Comparison of ENCODE assay signal across 21 cellular contexts in the genomic region with DNA sequence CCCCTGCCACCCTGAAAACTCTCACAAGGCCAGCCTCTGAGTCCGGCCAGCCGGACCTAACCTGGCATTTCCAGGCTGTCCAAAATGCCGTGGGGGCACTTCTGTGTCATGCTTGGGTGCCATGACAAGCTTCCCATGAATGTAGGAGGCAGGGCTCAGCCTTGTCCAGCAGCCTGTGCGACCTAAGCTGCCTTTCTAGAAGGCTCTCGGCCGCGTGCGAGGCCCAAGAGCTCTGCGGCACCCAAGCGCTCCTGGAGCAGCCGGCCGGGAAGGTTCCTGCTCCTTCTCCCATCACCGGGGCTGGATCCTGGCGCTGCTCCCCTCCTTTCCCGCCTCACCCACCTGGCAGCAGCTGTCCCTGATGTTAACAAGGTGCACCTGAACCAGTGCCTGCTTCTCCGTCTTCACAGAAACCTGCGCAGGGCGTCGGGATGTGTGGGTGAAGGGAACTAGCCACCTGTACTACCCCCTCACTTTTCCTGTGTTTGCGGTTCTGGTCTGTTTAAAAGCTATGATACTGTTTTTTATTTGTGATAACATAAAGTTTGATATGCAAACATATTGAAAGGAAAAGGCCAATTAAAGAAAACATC. TPM values are rescaled to one million over a fixed set of nuclear protein-coding genes. Genes with fewer than 3 reads are reported as not detected.
A peak's percentile ranks its signal among the peaks of the same experiment; 100 is the strongest.
DNase-seq lines count a peak whose midpoint lies in the region; ATAC-seq, FAIRE-seq and TF ChIP-seq lines count a peak whose summit lies in the region.
"Had no signal": no experiment of that assay in that cellular context is flagged by ENCODE, and none has a peak within 500 bp of the region (broad histone marks: within the 10 kb centered on the region; RNA-seq: fewer than 3 reads in every experiment).

No MANE protein-coding gene starts in this region.

- H3K4me3 Mint-ChIP-seq in GM23338 (no peak overlapping the region), nephron progenitor cell (no peak overlapping the region), T-cell (no peak overlapping the region)
- H3K4me3 Mint-ChIP-seq: CD8-positive, alpha-beta T cell; HFFc6; IgD-negative memory B cell had no signal

- H4K20me1 ChIP-seq in GM23338 (replicated peaks; ENCODE audit: insufficient read depth) = no peaks in the 10 kb centered on the region

- peak overlapping the region; percentile 37; the same call in 1 of the 2 replicates for H3K27ac Mint-ChIP-seq in GM23338
- H3K27ac Mint-ChIP-seq in nephron progenitor cell = peak overlapping the region; percentile 62
- no peak overlapping the region for H3K27ac Mint-ChIP-seq in T-cell
- H3K27ac Mint-ChIP-seq: CD8-positive, alpha-beta T cell; HFFc6; IgD-negative memory B cell had no signal

- POLR2A ChIA-PET in T-cell (lab: Charles Lee) = no interaction called here

- H3F3A ChIP-seq in GM23338 (replicated peaks; ENCODE audit: low read depth) = no peaks in the 10 kb centered on the region

- H3K4me1 Mint-ChIP-seq in GM23338 = peaks cover under 1% of the 10 kb centered on the region; the same call in 2 of the 3 replicates
- H3K4me1 Mint-ChIP-seq in nephron progenitor cell = peaks cover 76% of the 10 kb centered on the region
- H3K4me1 Mint-ChIP-seq in T-cell = peaks cover 0 to 5% (median 0%) of the 10 kb centered on the region in 3 donors

- H3K9ac ChIP-seq in kidney (ENCODE audit: low read length in 2 of 2) (no peak overlapping the region), stomach smooth muscle (ENCODE audit: low read length in 2 of 2) (no peak overlapping the region)

- H3K4me1 ChIP-seq in GM23338 (ENCODE audit: insufficient read depth) (no peaks in the 10 kb centered on the region), kidney (ENCODE audit: control insufficient read depth in 1 of 2, insufficient read depth in 1 of 2, low read depth in 1 of 2, low read length in 2 of 2) (peaks cover 24 to 32% of the 10 kb centered on the region in 2 donors), stomach smooth muscle (ENCODE audit: control insufficient read depth, insufficient read depth, low read length) (peaks cover 23% of the 10 kb centered on the region)
- H3K4me1 ChIP-seq: A549 had no signal

- CTCF ChIA-PET in T-cell (lab: Charles Lee) = no interaction called here

- H3K4me3 ChIP-seq in GM23338 = no peak overlapping the region
- no peak overlapping the region for H3K4me3 ChIP-seq in kidney (ENCODE audit: low read length in 2 of 2)
- no peak overlapping the region for H3K4me3 ChIP-seq in stomach smooth muscle (ENCODE audit: low read length in 2 of 2)
- H3K4me3 ChIP-seq in foreskin fibroblast (ENCODE audit: low read depth in 1 of 2, low read length in 2 of 2) = no peak overlapping the region
- H3K4me3 ChIP-seq: A549 had no signal

- H3K27me3 ChIP-seq in GM23338 (ENCODE audit: insufficient read depth) (no peaks in the 10 kb centered on the region), stomach smooth muscle (ENCODE audit: control insufficient read depth in 1 of 2, insufficient read depth in 2 of 2, low read length in 2 of 2) (no peaks in the 10 kb centered on the region)

- intact Hi-C loops in kidney (cut with DNase I) = no loop called here

- H3K79me2 ChIP-seq in GM23338 (replicated peaks; ENCODE audit: insufficient read depth) = peaks cover 16% of the 10 kb centered on the region

- no peak overlapping the region for H3K4me2 ChIP-seq in GM23338
- H3K4me2 ChIP-seq: A549 had no signal

- peaks cover 18% of the 10 kb centered on the region for H3K36me3 Mint-ChIP-seq in GM23338 (ENCODE audit: low read depth)
- peaks cover 30% of the 10 kb centered on the region for H3K36me3 Mint-ChIP-seq in nephron progenitor cell (ENCODE audit: low read depth)
- peaks cover 22% of the 10 kb centered on the region for H3K36me3 Mint-ChIP-seq in T-cell

- H3K9me3 Mint-ChIP-seq in GM23338 (peaks cover 3% of the 10 kb centered on the region; the same call in 1 of the 3 replicates), nephron progenitor cell (peaks cover 14% of the 10 kb centered on the region), T-cell (peaks cover 0 to 4% (median 0%) of the 10 kb centered on the region in 3 donors)
- H3K9me3 Mint-ChIP-seq: CD8-positive, alpha-beta T cell; HFFc6 had no signal

- H3K27ac ChIP-seq in GM23338 (ENCODE audit: low read depth) = no peak overlapping the region
- peak overlapping the region; percentile 4 to 30 for H3K27ac ChIP-seq in kidney (ENCODE audit: low read depth in 2 of 2, low read length in 2 of 2)
- peak overlapping the region; percentile 58 for H3K27ac ChIP-seq in stomach smooth muscle (ENCODE audit: low read length)
- H3K27ac ChIP-seq: A549 had no signal

- peaks cover 8% of the 10 kb centered on the region for H3K27me3 Mint-ChIP-seq in GM23338 (ENCODE audit: insufficient read depth, low read depth, poor library complexity)
- peaks cover 9% of the 10 kb centered on the region for H3K27me3 Mint-ChIP-seq in nephron progenitor cell (ENCODE audit: low read depth, poor library complexity)
- no peaks in the 10 kb centered on the region for H3K27me3 Mint-ChIP-seq in T-cell

- H3K36me3 ChIP-seq in GM23338 (ENCODE audit: insufficient read depth) = no peaks in the 10 kb centered on the region
- H3K36me3 ChIP-seq in kidney (ENCODE audit: control insufficient read depth in 1 of 2, insufficient read depth in 2 of 2, low read length in 2 of 2) = no peaks in the 10 kb centered on the region
- peaks cover 11 to 20% of the 10 kb centered on the region in 2 donors for H3K36me3 ChIP-seq in stomach smooth muscle (ENCODE audit: control insufficient read depth in 2 of 2, insufficient read depth in 2 of 2, low read length in 2 of 2)

- FAIRE-seq in kidney (lab: Jason Lieb, UNC) = no peak
- FAIRE-seq: A549, H54, HTR-8/SVneo had no signal

- DNase-seq in GM23338 (ENCODE audit: low spot score) (no peak), kidney (peak; percentile 74), nephron progenitor cell (no peak), foreskin fibroblast (no peak), T-cell (no peak)
- DNase-seq: Calu3; CD8-positive, alpha-beta T cell; HFFc6; Karpas-422; NCI-H1417 treated with DMSO at 0.1 percent for 48 hours; NCI-H187 treated with DMSO at 0.1 percent for 48 hours; NCI-H226; NCI-H524; SIG-M5 had no signal

- TF ChIP-seq CTCF in GM23338 (conservative IDR thresholded peaks at IDR 0.05; ENCODE audit: low read depth in 2 of 2) (no peak), kidney (IDR thresholded peaks at IDR 0.05; ENCODE audit: borderline replicate concordance, extremely low read depth, insufficient read depth) (no peak), nephron progenitor cell (IDR thresholded peaks at IDR 0.05) (no peak), foreskin fibroblast (IDR thresholded peaks at IDR 0.05; ENCODE audit: low read depth, low read length) (no peak)

- ATAC-seq in GM23338 = no peak
- ATAC-seq in T-cell (replicated peaks in 1 of 4) = no peak
- no peak for ATAC-seq in GM18498 (IDR thresholded peaks at IDR 0.05; ENCODE audit: unreplicated experiment)
- ATAC-seq: A549; CD8-positive, alpha-beta T cell had no signal

- no peaks in the 10 kb centered on the region for H3K9me2 ChIP-seq in GM23338 (ENCODE audit: insufficient read depth)

- H3K9me3 ChIP-seq in kidney (ENCODE audit: control insufficient read depth in 1 of 2, low read length in 2 of 2) = no peaks in the 10 kb centered on the region
- no peaks in the 10 kb centered on the region for H3K9me3 ChIP-seq in stomach smooth muscle (ENCODE audit: control insufficient read depth in 2 of 2, low read length in 2 of 2)
- H3K9me3 ChIP-seq: A549 had no signal

- no peak overlapping the region for H2AFZ ChIP-seq in GM23338

TF ChIP-seq in GM23338, 12 proteins besides CTCF, POLR2A, EP300 and RAD21 (continues in another document):
- TF ChIP-seq EZH2phosphoT487 (IDR thresholded peaks at IDR 0.05; ENCODE audit: unreplicated experiment) (no peak), JUNB (IDR thresholded peaks at IDR 0.05; ENCODE audit: unreplicated experiment) (no peak), STAT1 (IDR thresholded peaks at IDR 0.05; ENCODE audit: unreplicated experiment) (no peak)

RNA-seq across cellular contexts. Expression of gene GPER1, which starts 6.1 kb away (rescaled TPM):
- 2.8 TPM in 1 of 2 replicates, not detected in the other for total RNA-seq in GM23338 (2014; rRNA removed; shearing (Covaris generic))
- 0.42 and 0.89 TPM in 2 replicates for polyA plus RNA-seq in GM23338 (2016; fragmentation: Nextera tagmentation; extraction: Ambion mirVana)
- total RNA-seq in kidney = 5.2 TPM
- 4.8 TPM for polyA plus RNA-seq in kidney (ENCODE audit: insufficient read depth, low read depth, low replicate concordance)
- under 1 TPM in 3 of 5 donors, not detected in 2; 0.23 to 0.41 (median 0.26) TPM for total RNA-seq in T-cell

RNA-seq across cellular contexts. Expression of gene GPR146, which starts 49.7 kb away (rescaled TPM):
- 0.16 and 0.28 TPM in 2 replicates for total RNA-seq in GM23338 (2014; rRNA removed; shearing (Covaris generic))
- 0.37 TPM in 1 of 2 replicates, not detected in the other for polyA plus RNA-seq in GM23338 (2016; fragmentation: Nextera tagmentation; extraction: Ambion mirVana)
- 10.3 TPM for total RNA-seq in kidney
- 7.6 TPM for polyA plus RNA-seq in kidney (ENCODE audit: insufficient read depth, low read depth, low replicate concordance)
- 10 to 100 TPM; 11.9 to 14.7 (median 13.0) TPM for total RNA-seq in T-cell
- total RNA-seq: MCF 10A had no signal

Comparison
In these comparisons a context has a peak if more than half of its experiments do, and no peak if none do; other contexts are left out.
1. H3K27ac Mint-ChIP-seq: peak in GM23338 (single experiment) and nephron progenitor cell (single experiment); none in T-cell (0 of 2).